1 cellular context compared by ENCODE assay signal in the genomic region with DNA sequence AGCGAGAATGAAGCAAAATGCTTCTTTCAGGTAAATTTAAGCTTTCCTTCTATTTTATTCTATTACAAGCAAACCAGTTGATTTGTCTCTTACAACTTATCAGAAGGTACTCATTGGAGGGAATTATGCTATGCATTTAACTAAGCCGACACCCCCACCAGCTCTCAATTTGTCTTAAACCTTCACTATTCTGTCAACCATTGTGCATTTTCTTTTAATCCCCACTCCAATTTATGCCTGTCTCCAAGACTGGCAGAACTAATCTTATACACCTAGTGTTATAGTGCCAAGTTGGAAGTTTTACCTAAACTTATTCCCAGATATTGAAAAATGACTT.
TF ChIP-seq lines count a peak whose summit lies in the region.

No MANE protein-coding gene starts in this region.

TF ChIP-seq in HCT116, 20 proteins besides CTCF, POLR2A, EP300 and RAD21:
- TF ChIP-seq SP1 (IDR thresholded peaks at IDR 0.05; ENCODE audit: low read depth): no peak
- no peak for TF ChIP-seq ELF1 (IDR thresholded peaks at IDR 0.05; ENCODE audit: borderline replicate concordance, low read depth)
- no peak for TF ChIP-seq EZH2 (IDR thresholded peaks at IDR 0.05)
- no peak for TF ChIP-seq TCF7L2 (IDR thresholded peaks at IDR 0.05; ENCODE audit: borderline replicate concordance, extremely low read depth, insufficient read depth, insufficient read length)
- no peak for TF ChIP-seq JUND (IDR thresholded peaks at IDR 0.05)
- TF ChIP-seq, protein P1, sequence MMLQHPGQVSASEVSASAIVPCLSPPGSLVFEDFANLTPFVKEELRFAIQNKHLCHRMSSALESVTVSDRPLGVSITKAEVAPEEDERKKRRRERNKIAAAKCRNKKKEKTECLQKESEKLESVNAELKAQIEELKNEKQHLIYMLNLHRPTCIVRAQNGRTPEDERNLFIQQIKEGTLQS (IDR thresholded peaks at IDR 0.05): no peak
- TF ChIP-seq, protein P2, sequence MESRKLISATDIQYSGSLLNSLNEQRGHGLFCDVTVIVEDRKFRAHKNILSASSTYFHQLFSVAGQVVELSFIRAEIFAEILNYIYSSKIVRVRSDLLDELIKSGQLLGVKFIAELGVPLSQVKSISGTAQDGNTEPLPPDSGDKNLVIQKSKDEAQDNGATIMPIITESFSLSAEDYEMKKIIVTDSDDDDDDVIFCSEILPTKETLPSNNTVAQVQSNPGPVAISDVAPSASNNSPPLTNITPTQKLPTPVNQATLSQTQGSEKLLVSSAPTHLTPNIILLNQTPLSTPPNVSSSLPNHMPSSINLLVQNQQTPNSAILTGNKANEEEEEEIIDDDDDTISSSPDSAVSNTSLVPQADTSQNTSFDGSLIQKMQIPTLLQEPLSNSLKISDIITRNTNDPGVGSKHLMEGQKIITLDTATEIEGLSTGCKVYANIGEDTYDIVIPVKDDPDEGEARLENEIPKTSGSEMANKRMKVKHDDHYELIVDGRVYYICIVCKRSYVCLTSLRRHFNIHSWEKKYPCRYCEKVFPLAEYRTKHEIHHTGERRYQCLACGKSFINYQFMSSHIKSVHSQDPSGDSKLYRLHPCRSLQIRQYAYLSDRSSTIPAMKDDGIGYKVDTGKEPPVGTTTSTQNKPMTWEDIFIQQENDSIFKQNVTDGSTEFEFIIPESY (IDR thresholded peaks at IDR 0.05; ENCODE audit: extremely low read depth, insufficient replicate concordance, low read length): no peak
- peak; percentile 40; the same call in 1 of the 2 replicates for TF ChIP-seq SIN3A (IDR thresholded peaks at IDR 0.05; ENCODE audit: low read depth)
